12 cellular contexts compared by ENCODE assay signal in the genomic region with DNA sequence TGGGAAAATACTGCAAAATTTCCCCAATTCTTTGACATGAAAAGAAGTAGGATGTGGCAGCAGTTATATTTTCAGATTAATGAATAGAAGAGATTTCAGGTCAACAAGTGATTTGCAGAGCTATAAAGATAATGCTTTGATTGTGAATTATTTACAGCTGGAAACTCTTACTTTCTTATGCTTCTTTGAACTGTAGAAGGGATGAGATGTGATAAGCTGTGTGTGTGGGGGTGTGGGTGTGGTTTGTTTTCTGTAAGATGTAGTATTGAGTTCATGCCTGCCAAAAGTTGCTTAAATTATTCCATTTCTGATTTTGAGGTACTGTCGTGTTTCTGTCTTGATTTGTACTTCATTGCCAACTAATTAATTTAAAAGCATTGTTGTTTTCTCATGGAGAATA. TPM values are rescaled to one million over a fixed set of nuclear protein-coding genes. Genes with fewer than 3 reads are reported as not detected.
DNase-seq lines count a peak whose midpoint lies in the region; ATAC-seq and TF ChIP-seq lines count a peak whose summit lies in the region.
"Had no signal": no experiment of that assay in that cellular context is flagged by ENCODE, and none has a peak within 500 bp of the region (broad histone marks: within the 10 kb centered on the region; RNA-seq: fewer than 3 reads in every experiment).

No MANE protein-coding gene starts in this region.

- H3K27ac Mint-ChIP-seq in natural killer cell (peak overlapping the region; percentile 41 to 65), T-cell (peak overlapping the region; percentile 5 to 46), brain (peak overlapping the region in 4 of 5 experiments; percentile 71 to 79 (median 75))
- H3K27ac Mint-ChIP-seq in natural killer cell treated with Interleukin-12 subunit alpha and Interleukin-12 subunit beta and Interleukin-15 and Interleukin-18, amount 100 ng/mL, for 72 hours = no peak overlapping the region
- H3K27ac Mint-ChIP-seq in stimulated activated naive B cell treated with anti-CD40 and anti-IgM and Interleukin-4, amounts not matched to agents 10 μg/mL and 1 μg/mL and 100 μg/mL, for 72 hours = no peak overlapping the region

- no peaks in the 10 kb centered on the region for H3K9me3 Mint-ChIP-seq in natural killer cell
- no peaks in the 10 kb centered on the region for H3K9me3 Mint-ChIP-seq in natural killer cell treated with Interleukin-12 subunit alpha and Interleukin-12 subunit beta and Interleukin-15 and Interleukin-18, amount 100 ng/mL, for 72 hours
- no peaks in the 10 kb centered on the region for H3K9me3 Mint-ChIP-seq in T-cell
- H3K9me3 Mint-ChIP-seq in brain = peaks cover 0 to 4% (median 0%) of the 10 kb centered on the region in 5 experiments
- no peaks in the 10 kb centered on the region for H3K9me3 Mint-ChIP-seq in stimulated activated naive B cell treated with anti-CD40 and anti-IgM and Interleukin-4, amounts not matched to agents 10 μg/mL and 1 μg/mL and 100 μg/mL, for 72 hours
- H3K9me3 Mint-ChIP-seq: effector memory CD8-positive, alpha-beta T cell had no signal

- intact Hi-C loops in natural killer cell (cut with micrococcal nuclease) = no loop called here

- H3K4me3 Mint-ChIP-seq in natural killer cell (no peak overlapping the region), T-cell (no peak overlapping the region), brain (peak overlapping the region in 3 of 5 experiments; percentile 12 to 64 (median 19))
- H3K4me3 Mint-ChIP-seq in natural killer cell treated with Interleukin-12 subunit alpha and Interleukin-12 subunit beta and Interleukin-15 and Interleukin-18, amount 100 ng/mL, for 72 hours = no peak overlapping the region
- peak overlapping the region; percentile 23 to 57 for H3K4me3 Mint-ChIP-seq in stimulated activated naive B cell treated with anti-CD40 and anti-IgM and Interleukin-4, amounts not matched to agents 10 μg/mL and 1 μg/mL and 100 μg/mL, for 72 hours
- H3K4me3 Mint-ChIP-seq: effector memory CD8-positive, alpha-beta T cell had no signal

- no peaks in the 10 kb centered on the region for H3K36me3 Mint-ChIP-seq in natural killer cell
- H3K36me3 Mint-ChIP-seq in natural killer cell treated with Interleukin-12 subunit alpha and Interleukin-12 subunit beta and Interleukin-15 and Interleukin-18, amount 100 ng/mL, for 72 hours = peaks cover 13% of the 10 kb centered on the region
- peaks cover 43% of the 10 kb centered on the region for H3K36me3 Mint-ChIP-seq in T-cell
- H3K36me3 Mint-ChIP-seq in brain = peaks cover 91% of the 10 kb centered on the region
- peaks cover 23 to 32% of the 10 kb centered on the region in 2 donors for H3K36me3 Mint-ChIP-seq in stimulated activated naive B cell treated with anti-CD40 and anti-IgM and Interleukin-4, amounts not matched to agents 10 μg/mL and 1 μg/mL and 100 μg/mL, for 72 hours

- POLR2A ChIA-PET in T-cell (lab: Charles Lee) = interaction anchor here in 1 of 2 donors (0.5 kb wide), 1 partner anchor 51 kb away, joined by 3 read pairs; no protein-coding TSS in a partner anchor

- ATAC-seq in natural killer cell (no peak), T-cell (replicated peaks in 1 of 4) (no peak), GM18498 (IDR thresholded peaks at IDR 0.05; ENCODE audit: unreplicated experiment) (no peak), HG02885 (IDR thresholded peaks at IDR 0.05; ENCODE audit: poor library complexity, unreplicated experiment) (no peak)
- ATAC-seq in natural killer cell treated with Interleukin-12 subunit alpha and Interleukin-12 subunit beta and Interleukin-15 and Interleukin-18, amount 100 ng/mL, for 72 hours = no peak
- peak; percentile 33 to 64 for ATAC-seq in stimulated activated naive B cell treated with anti-CD40 and anti-IgM and Interleukin-4, amounts not matched to agents 10 μg/mL and 1 μg/mL and 100 μg/mL, for 72 hours (replicated peaks)
- ATAC-seq: effector memory CD8-positive, alpha-beta T cell had no signal

- TF ChIP-seq CTCF in natural killer cell (IDR thresholded peaks at IDR 0.05) (no peak), brain (conservative IDR thresholded peaks at IDR 0.05) (no peak)

- CTCF ChIA-PET in T-cell (lab: Charles Lee) = interaction anchor here in 1 of 2 donors (0.6 kb wide), 1 partner anchor 157 kb away, joined by 4 read pairs; no protein-coding TSS in a partner anchor

- H3K27me3 Mint-ChIP-seq in natural killer cell (ENCODE audit: low read depth in 2 of 2) = no peaks in the 10 kb centered on the region
- H3K27me3 Mint-ChIP-seq in natural killer cell treated with Interleukin-12 subunit alpha and Interleukin-12 subunit beta and Interleukin-15 and Interleukin-18, amount 100 ng/mL, for 72 hours = no peaks in the 10 kb centered on the region
- no peaks in the 10 kb centered on the region for H3K27me3 Mint-ChIP-seq in T-cell
- H3K27me3 Mint-ChIP-seq in brain = no peaks in the 10 kb centered on the region
- H3K27me3 Mint-ChIP-seq in stimulated activated naive B cell treated with anti-CD40 and anti-IgM and Interleukin-4, amounts not matched to agents 10 μg/mL and 1 μg/mL and 100 μg/mL, for 72 hours = no peaks in the 10 kb centered on the region
- H3K27me3 Mint-ChIP-seq: effector memory CD8-positive, alpha-beta T cell had no signal

- peaks cover 30 to 51% of the 10 kb centered on the region in 2 donors for H3K4me1 Mint-ChIP-seq in natural killer cell
- peaks cover 32 to 36% of the 10 kb centered on the region in 2 donors for H3K4me1 Mint-ChIP-seq in natural killer cell treated with Interleukin-12 subunit alpha and Interleukin-12 subunit beta and Interleukin-15 and Interleukin-18, amount 100 ng/mL, for 72 hours (ENCODE audit: low read depth in 2 of 2)
- H3K4me1 Mint-ChIP-seq in T-cell = peaks cover 52 to 54% (median 53%) of the 10 kb centered on the region in 3 donors
- peaks cover 40% of the 10 kb centered on the region for H3K4me1 Mint-ChIP-seq in brain
- peaks cover 21 to 49% of the 10 kb centered on the region in 2 donors for H3K4me1 Mint-ChIP-seq in stimulated activated naive B cell treated with anti-CD40 and anti-IgM and Interleukin-4, amounts not matched to agents 10 μg/mL and 1 μg/mL and 100 μg/mL, for 72 hours

- DNase-seq in natural killer cell (no peak), T-cell (no peak)
- DNase-seq in natural killer cell treated with Interleukin-12 subunit alpha and Interleukin-12 subunit beta and Interleukin-15 and Interleukin-18, amount 100 ng/mL, for 72 hours (ENCODE audit: low spot score) = no peak
- no peak for DNase-seq in stimulated activated naive B cell treated with anti-CD40 and anti-IgM and Interleukin-4, amounts not matched to agents 10 μg/mL and 1 μg/mL and 100 μg/mL, for 72 hours
- DNase-seq: activated naive CD4-positive, alpha-beta T cell treated with Interleukin-2 at 50 U/mL for 16 hours; effector memory CD8-positive, alpha-beta T cell; HCEC 1CT; NCI-H187; NK-92 treated with Interleukin-12 subunit alpha and Interleukin-12 subunit beta, amount 100 ng/mL, for 24 hours had no signal

RNA-seq across cellular contexts. Expression of gene AEBP2, which starts 22.7 kb away (rescaled TPM):
- total RNA-seq in natural killer cell (10 to 100 TPM; 57.1 to 79.5 (median 61.8) TPM), T-cell (10 to 100 TPM; 43.4 to 71.5 (median 50.0) TPM)
- 10 to 100 TPM; 66.3 to 95.2 TPM for total RNA-seq in natural killer cell treated with Interleukin-12 subunit alpha and Interleukin-12 subunit beta and Interleukin-15 and Interleukin-18, amount 100 ng/mL, for 72 hours
- 6.4 TPM for polyA plus RNA-seq in brain (ENCODE audit: insufficient read depth, low read depth, low replicate concordance)

Comparison
In these comparisons a context has a peak if more than half of its experiments do, and no peak if none do; other contexts are left out.
1. H3K27ac Mint-ChIP-seq: peak in natural killer cell (2 of 2), T-cell (2 of 2) and brain (4 of 5); none in natural killer cell treated with Interleukin-12 subunit alpha and Interleukin-12 subunit beta and Interleukin-15 and Interleukin-18, amount 100 ng/mL, for 72 hours (0 of 2) and stimulated activated naive B cell treated with anti-CD40 and anti-IgM and Interleukin-4, amounts not matched to agents 10 μg/mL and 1 μg/mL and 100 μg/mL, for 72 hours (single experiment).
2. ATAC-seq: peak in stimulated activated naive B cell treated with anti-CD40 and anti-IgM and Interleukin-4, amounts not matched to agents 10 μg/mL and 1 μg/mL and 100 μg/mL, for 72 hours (2 of 2); none in natural killer cell (0 of 3), natural killer cell treated with Interleukin-12 subunit alpha and Interleukin-12 subunit beta and Interleukin-15 and Interleukin-18, amount 100 ng/mL, for 72 hours (0 of 2), T-cell (0 of 4), GM18498 (single experiment) and HG02885 (single experiment).
3. H3K4me3 Mint-ChIP-seq: peak in brain (3 of 5) and stimulated activated naive B cell treated with anti-CD40 and anti-IgM and Interleukin-4, amounts not matched to agents 10 μg/mL and 1 μg/mL and 100 μg/mL, for 72 hours (2 of 2); none in natural killer cell (single experiment), natural killer cell treated with Interleukin-12 subunit alpha and Interleukin-12 subunit beta and Interleukin-15 and Interleukin-18, amount 100 ng/mL, for 72 hours (single experiment) and T-cell (0 of 3).